14 cellular contexts compared by ENCODE assay signal in genomic region chr13:21318891-21319532, GRCh38.
A peak's percentile ranks its signal among the peaks of the same experiment; 100 is the strongest.
DNase-seq lines count a peak whose midpoint lies in the region; ATAC-seq and TF ChIP-seq lines count a peak whose summit lies in the region.
"Had no signal": no experiment of that assay in that cellular context is flagged by ENCODE, and none has a peak within 500 bp of the region (broad histone marks: within the 10 kb centered on the region; RNA-seq: fewer than 3 reads in every experiment).

No MANE protein-coding gene starts in this region.

- H3K4me1 Mint-ChIP-seq in CD4-positive, alpha-beta T cell (ENCODE audit: low read depth), result no peaks in the 10 kb centered on the region
- peaks cover 8% of the 10 kb centered on the region for H3K4me1 Mint-ChIP-seq in activated CD4-positive, alpha-beta memory T cell treated with anti-CD3 and anti-CD28 coated beads for 36 hours (ENCODE audit: low read depth)
- H3K4me1 Mint-ChIP-seq in osteocyte (ENCODE audit: unreplicated experiment), result peaks cover 6% of the 10 kb centered on the region

- H3K27me3 Mint-ChIP-seq in CD4-positive, alpha-beta T cell, result no peaks in the 10 kb centered on the region
- H3K27me3 Mint-ChIP-seq in activated CD4-positive, alpha-beta memory T cell treated with anti-CD3 and anti-CD28 coated beads for 36 hours, result no peaks in the 10 kb centered on the region
- no peaks in the 10 kb centered on the region for H3K27me3 Mint-ChIP-seq in osteocyte (ENCODE audit: unreplicated experiment)

- H3K4me2 ChIP-seq in fibroblast of lung (ENCODE audit: extremely low read depth, insufficient read depth, low read length), result no peak overlapping the region

- no peak for TF ChIP-seq POLR2A in thyroid gland (IDR thresholded peaks at IDR 0.05)

- H3K4me3 ChIP-seq in fibroblast of lung (replicated peaks in 1 of 4; ENCODE audit: control extremely low read depth in 1 of 4, insufficient read depth in 1 of 4, low read depth in 3 of 4, low read length in 4 of 4) (peak overlapping the region in 2 of 4 experiments; percentile 32 to 35), thyroid gland (replicated peaks in 1 of 3) (no peak overlapping the region)
- H3K4me3 ChIP-seq: pancreas had no signal

- no peak overlapping the region for H3K27ac ChIP-seq in CD4-positive, alpha-beta T cell (ENCODE audit: low read depth, low read length)
- no peak overlapping the region for H3K27ac ChIP-seq in fibroblast of lung (ENCODE audit: insufficient read depth, low read length)
- no peak overlapping the region for H3K27ac ChIP-seq in thyroid gland
- H3K27ac ChIP-seq: pancreas had no signal

- peak overlapping the region; percentile 11 for H3K4me3 Mint-ChIP-seq in CD4-positive, alpha-beta T cell
- H3K4me3 Mint-ChIP-seq in activated CD4-positive, alpha-beta memory T cell treated with anti-CD3 and anti-CD28 coated beads for 36 hours, result peak overlapping the region; percentile 24
- H3K4me3 Mint-ChIP-seq in osteocyte (ENCODE audit: unreplicated experiment), result no peak overlapping the region

- no peak for TF ChIP-seq CTCF in CD4-positive, alpha-beta T cell (IDR thresholded peaks at IDR 0.05)
- no peak for TF ChIP-seq CTCF in fibroblast of lung (conservative IDR thresholded peaks at IDR 0.05 in 1 of 2, IDR thresholded peaks at IDR 0.05 in 1 of 2; ENCODE audit: low read depth in 1 of 2, low read length in 2 of 2)
- TF ChIP-seq CTCF in osteocyte (IDR thresholded peaks at IDR 0.05), result no peak
- TF ChIP-seq CTCF in thyroid gland (IDR thresholded peaks at IDR 0.05), result no peak

- H3K4me1 ChIP-seq in fibroblast of lung (ENCODE audit: control insufficient read depth, extremely low read depth, insufficient read depth, low read length), result no peaks in the 10 kb centered on the region
- no peaks in the 10 kb centered on the region for H3K4me1 ChIP-seq in thyroid gland
- H3K4me1 ChIP-seq: BE2C, pancreas had no signal

- H3K36me3 ChIP-seq in fibroblast of lung (ENCODE audit: control insufficient read depth, insufficient read depth, low read length) (no peaks in the 10 kb centered on the region), thyroid gland (no peaks in the 10 kb centered on the region)
- H3K36me3 ChIP-seq: BE2C, pancreas had no signal

- DNase-seq in CD4-positive, alpha-beta T cell, result no peak
- no peak for DNase-seq in activated CD4-positive, alpha-beta memory T cell treated with anti-CD3 and anti-CD28 coated beads for 36 hours
- peak in 1 of 2 donors; percentile 17 for DNase-seq in fibroblast of lung (ENCODE audit: low read depth in 2 of 2)
- DNase-seq in osteocyte (ENCODE audit: extremely low spot score, unreplicated experiment), result peak; percentile 65
- no peak for DNase-seq in HT-29 (ENCODE audit: low spot score)
- no peak for DNase-seq in thyroid gland
- no peak for DNase-seq in medulla oblongata (ENCODE audit: extremely low spot score)
- DNase-seq: amniotic stem cell; BE2C; EL; NCI-H2081 treated with DMSO at 0.1 percent for 48 hours; NK-92 treated with Interleukin-12 subunit alpha and Interleukin-12 subunit beta, amount 100 ng/mL, for 24 hours had no signal

- intact Hi-C loops in CD4-positive, alpha-beta T cell (cut with DNase I, micrococcal nuclease), result no loop called here
- intact Hi-C loops in activated CD4-positive, alpha-beta memory T cell treated with anti-CD3 and anti-CD28 coated beads for 36 hours (cut with micrococcal nuclease), result no loop called here
- intact Hi-C loops in thyroid gland (cut with DNase I), result no loop called here

- H4K20me1 ChIP-seq in fibroblast of lung (ENCODE audit: control insufficient read depth, extremely low read depth, insufficient read depth, low read length), result no peaks in the 10 kb centered on the region

- H3K27me3 ChIP-seq in CD4-positive, alpha-beta T cell (ENCODE audit: control insufficient read depth, insufficient read depth, low read length), result no peaks in the 10 kb centered on the region
- H3K27me3 ChIP-seq in fibroblast of lung (ENCODE audit: control insufficient read depth, insufficient read depth, low read length), result no peaks in the 10 kb centered on the region
- no peaks in the 10 kb centered on the region for H3K27me3 ChIP-seq in thyroid gland
- H3K27me3 ChIP-seq: BE2C, pancreas had no signal

- CTCF ChIA-PET in CD4-positive, alpha-beta T cell (lab: Charles Lee), result no interaction called here
- CTCF ChIA-PET in activated CD4-positive, alpha-beta memory T cell treated with anti-CD3 and anti-CD28 coated beads for 36 hours (lab: Charles Lee), result interaction anchor here (1.0 to 1.9 kb wide), 2 partner anchors 22 to 159 kb away, joined by 3 to 4 read pairs; no protein-coding TSS in a partner anchor

- no peak for ATAC-seq in CD4-positive, alpha-beta T cell (ENCODE audit: poor library complexity)
- ATAC-seq in HG03378 (IDR thresholded peaks at IDR 0.05; ENCODE audit: unreplicated experiment), result no peak
- ATAC-seq: pancreas had no signal

- H3K9me3 ChIP-seq in CD4-positive, alpha-beta T cell (ENCODE audit: control insufficient read depth, low read length), result no peaks in the 10 kb centered on the region
- H3K9me3 ChIP-seq in fibroblast of lung (ENCODE audit: control insufficient read depth, insufficient read depth, low read depth, low read length) (no peaks in the 10 kb centered on the region), thyroid gland (no peaks in the 10 kb centered on the region)
- H3K9me3 ChIP-seq: BE2C, pancreas had no signal

- peak overlapping the region; percentile 35 for H2AFZ ChIP-seq in fibroblast of lung (ENCODE audit: low read length)

- POLR2A ChIA-PET in CD4-positive, alpha-beta T cell (lab: Charles Lee), result no interaction called here
- POLR2A ChIA-PET in activated CD4-positive, alpha-beta memory T cell treated with anti-CD3 and anti-CD28 coated beads for 36 hours (lab: Charles Lee), result no interaction called here

- no peaks in the 10 kb centered on the region for H3K9me3 Mint-ChIP-seq in CD4-positive, alpha-beta T cell
- no peaks in the 10 kb centered on the region for H3K9me3 Mint-ChIP-seq in activated CD4-positive, alpha-beta memory T cell treated with anti-CD3 and anti-CD28 coated beads for 36 hours
- no peaks in the 10 kb centered on the region for H3K9me3 Mint-ChIP-seq in osteocyte (ENCODE audit: unreplicated experiment)

- no peak overlapping the region for H3K9ac ChIP-seq in fibroblast of lung (ENCODE audit: insufficient read depth, low read length)

- H3K79me2 ChIP-seq in fibroblast of lung (ENCODE audit: control insufficient read depth, insufficient read depth, low read length), result no peaks in the 10 kb centered on the region

- no peaks in the 10 kb centered on the region for H3K36me3 Mint-ChIP-seq in CD4-positive, alpha-beta T cell (ENCODE audit: low read depth)
- peaks cover 5% of the 10 kb centered on the region for H3K36me3 Mint-ChIP-seq in activated CD4-positive, alpha-beta memory T cell treated with anti-CD3 and anti-CD28 coated beads for 36 hours
- H3K36me3 Mint-ChIP-seq in osteocyte (ENCODE audit: unreplicated experiment), result peaks cover 7% of the 10 kb centered on the region

- no peak overlapping the region for H3K27ac Mint-ChIP-seq in CD4-positive, alpha-beta T cell
- H3K27ac Mint-ChIP-seq in activated CD4-positive, alpha-beta memory T cell treated with anti-CD3 and anti-CD28 coated beads for 36 hours, result no peak overlapping the region
- no peak overlapping the region for H3K27ac Mint-ChIP-seq in osteocyte (ENCODE audit: unreplicated experiment)

- 46 to 49% methylated on average over 47 to 50 of the region's 50 CpGs for WGBS in thyroid gland, 2 donors
